ENCODE assay signal across 8 cellular contexts in genomic region chr22:22748297-22748743, GRCh38.
DNase-seq lines count a peak whose midpoint lies in the region; ATAC-seq and TF ChIP-seq lines count a peak whose summit lies in the region.

No MANE protein-coding gene starts in this region.

- DNase-seq in A673 (ENCODE audit: low spot score) (peak; percentile 57), GDM1 (lab: John Stamatoyannopoulos, UW) (peak; percentile 26), NCI-H226 (peak; percentile 5), cardiac muscle cell (ENCODE audit: low read depth in 1 of 2, low spot score in 1 of 2) (peak in 1 of 2 donors; percentile 74), renal cortical epithelial cell (ENCODE audit: low read depth) (peak; percentile 58)
- DNase-seq in activated gamma-delta T cell treated with anti-CD3 and anti-CD28 coated beads, Interleukin-2, amount 50 U/mL, for 16 hours (ENCODE audit: low read depth), result peak; percentile 22

- TF ChIP-seq CTCF in A673 (conservative IDR thresholded peaks at IDR 0.05; ENCODE audit: low read depth, low read length) (peak; percentile 83), cardiac muscle cell (IDR thresholded peaks at IDR 0.05; ENCODE audit: low read depth, low read length) (peak; percentile 93)

- POLR2A ChIA-PET in A673 (lab: Charles Lee; ENCODE audit: low non-redundant PET), result no interaction called here

- no peak for ATAC-seq in GM19035 (IDR thresholded peaks at IDR 0.05; ENCODE audit: unreplicated experiment)
- no peak for ATAC-seq in HG03095 (IDR thresholded peaks at IDR 0.05; ENCODE audit: unreplicated experiment)

- H3K4me1 ChIP-seq in A673 (ENCODE audit: insufficient read depth, low read length, poor library complexity, severe bottlenecking) (no peaks in the 10 kb centered on the region), cardiac muscle cell (ENCODE audit: low read depth) (no peaks in the 10 kb centered on the region)

- no peak overlapping the region for H3K4me3 ChIP-seq in A673 (ENCODE audit: low read depth, low read length, poor library complexity, severe bottlenecking)
- H3K4me3 ChIP-seq in cardiac muscle cell, result no peak overlapping the region

- no peaks in the 10 kb centered on the region for H3K9me3 ChIP-seq in A673 (ENCODE audit: low read depth, low read length, poor library complexity, severe bottlenecking)
- H3K9me3 ChIP-seq in cardiac muscle cell (ENCODE audit: low read depth), result no peaks in the 10 kb centered on the region

- H3K27me3 ChIP-seq in A673 (replicated peaks; ENCODE audit: insufficient read depth, low read depth, low read length, poor library complexity), result no peaks in the 10 kb centered on the region
- H3K27me3 ChIP-seq in cardiac muscle cell, result no peaks in the 10 kb centered on the region

- CTCF ChIA-PET in A673 (lab: Charles Lee), result no interaction called here

- no peaks in the 10 kb centered on the region for H3K36me3 ChIP-seq in A673 (ENCODE audit: insufficient read depth, low read length, poor library complexity, severe bottlenecking)
- H3K36me3 ChIP-seq in cardiac muscle cell, result no peaks in the 10 kb centered on the region

- H3K27ac ChIP-seq in A673 (ENCODE audit: low read depth, low read length, poor library complexity, severe bottlenecking) (no peak overlapping the region), cardiac muscle cell (no peak overlapping the region)

- intact Hi-C loops in A673 (cut with micrococcal nuclease; ENCODE audit: unreplicated experiment), result no loop called here

- no TSS peak for BruUV-seq in A673 (replicated peaks; lab: Mats Ljungman, UMichigan)
